22 cellular contexts compared by ENCODE assay signal in the genomic region with DNA sequence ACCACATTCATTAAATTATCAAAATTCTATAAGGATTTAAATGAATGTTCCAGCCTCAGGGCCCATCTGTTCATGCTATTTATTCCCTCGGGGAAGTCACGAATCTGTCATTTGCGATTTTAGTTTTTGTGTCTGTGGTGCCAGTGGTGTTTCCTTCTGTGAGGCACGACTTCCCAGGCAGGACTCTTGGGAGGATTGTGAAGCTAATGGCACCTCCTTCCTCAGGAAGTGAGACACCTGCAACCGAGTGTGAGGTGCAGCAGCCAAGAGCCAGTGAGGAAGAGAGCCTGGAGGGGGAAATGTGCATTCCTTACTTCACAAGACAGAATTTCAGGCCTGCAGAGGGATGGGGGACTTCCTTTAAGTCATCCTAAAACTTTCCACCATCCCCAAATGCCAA. TPM values are rescaled to one million over a fixed set of nuclear protein-coding genes. Genes with fewer than 3 reads are reported as not detected.
DNase-seq lines count a peak whose midpoint lies in the region; ATAC-seq and TF ChIP-seq lines count a peak whose summit lies in the region.
"Had no signal": no experiment of that assay in that cellular context is flagged by ENCODE, and none has a peak within 500 bp of the region (broad histone marks: within the 10 kb centered on the region; RNA-seq: fewer than 3 reads in every experiment).

No MANE protein-coding gene starts in this region.

- no peak overlapping the region for H3K27ac ChIP-seq in BLaER1
- H3K27ac ChIP-seq: SJSA1 had no signal

- peak overlapping the region; percentile 48 for H3K4me2 ChIP-seq in BLaER1

- no peak overlapping the region for H3K4me3 Mint-ChIP-seq in natural killer cell
- H3K4me3 Mint-ChIP-seq in nephron progenitor cell: no peak overlapping the region
- H3K4me3 Mint-ChIP-seq: CD4-positive, alpha-beta T cell; T-cell had no signal

- ATAC-seq in natural killer cell: no peak
- ATAC-seq: T-cell had no signal

- H3K9me3 ChIP-seq in BLaER1: no peaks in the 10 kb centered on the region
- H3K9me3 ChIP-seq: MG63, SJSA1 had no signal

- no peak overlapping the region for H3K9ac ChIP-seq in BLaER1

- no peaks in the 10 kb centered on the region; the same call in 1 of the 2 replicates for H3K27me3 ChIP-seq in BLaER1
- H3K27me3 ChIP-seq: SJSA1 had no signal

- in situ Hi-C loops in GM13976 (cut with MboI; ENCODE audit: low sequenced_read_pairs, unreplicated experiment): no loop called here

- H3K4me1 Mint-ChIP-seq in natural killer cell: no peaks in the 10 kb centered on the region
- H3K4me1 Mint-ChIP-seq in nephron progenitor cell: no peaks in the 10 kb centered on the region
- H3K4me1 Mint-ChIP-seq: T-cell had no signal

- peak; percentile 18 for DNase-seq in GM12865 (ENCODE audit: low read depth)
- DNase-seq in NCI-H69 (lab: John Stamatoyannopoulos, UW): peak; percentile 70
- DNase-seq in inferior parietal cortex (ENCODE audit: extremely low spot score): peak; percentile 36
- DNase-seq in natural killer cell: no peak
- DNase-seq in nephron progenitor cell: no peak
- DNase-seq in GM13976 (ENCODE audit: low spot score): no peak
- DNase-seq: CD4-positive, alpha-beta T cell; COR-L47; DMS79 treated with DMSO at 0.1 percent for 48 hours; IMR-90; KG1; MG63; NCI-H1105 treated with DMSO at 0.1 percent for 48 hours; NCI-H345; NCI-H510A treated with DMSO at 0.1 percent for 48 hours; NCI-H774; Right ventricle myocardium superior; RPMI8226; T-cell had no signal

- no peaks in the 10 kb centered on the region for H3K36me3 Mint-ChIP-seq in natural killer cell
- no peaks in the 10 kb centered on the region for H3K36me3 Mint-ChIP-seq in nephron progenitor cell (ENCODE audit: low read depth)
- H3K36me3 Mint-ChIP-seq: T-cell had no signal

- H4K20me1 ChIP-seq in BLaER1: no peaks in the 10 kb centered on the region

- H3K36me3 ChIP-seq in BLaER1: no peaks in the 10 kb centered on the region
- H3K36me3 ChIP-seq: MG63, SJSA1 had no signal

- intact Hi-C loops in natural killer cell (cut with micrococcal nuclease): no loop called here

- H3K4me3 ChIP-seq in BLaER1 (no peak overlapping the region), GM12865 (ENCODE audit: low read depth, low read length) (no peak overlapping the region)
- H3K4me3 ChIP-seq: MG63, SJSA1 had no signal

- peaks cover 9% of the 10 kb centered on the region for H3K4me1 ChIP-seq in BLaER1
- H3K4me1 ChIP-seq: SJSA1 had no signal

- H3K9me3 Mint-ChIP-seq in natural killer cell: no peaks in the 10 kb centered on the region
- peaks cover 5% of the 10 kb centered on the region for H3K9me3 Mint-ChIP-seq in nephron progenitor cell
- H3K9me3 Mint-ChIP-seq: CD4-positive, alpha-beta T cell; T-cell had no signal

- H3K27me3 Mint-ChIP-seq in natural killer cell (ENCODE audit: low read depth in 2 of 2): peaks cover 12 to 36% of the 10 kb centered on the region in 2 donors
- peaks cover 13% of the 10 kb centered on the region for H3K27me3 Mint-ChIP-seq in nephron progenitor cell (ENCODE audit: low read depth, poor library complexity)

- H3K27ac Mint-ChIP-seq in natural killer cell (no peak overlapping the region), nephron progenitor cell (no peak overlapping the region)
- H3K27ac Mint-ChIP-seq: CD4-positive, alpha-beta T cell; T-cell had no signal

- TF ChIP-seq CTCF in GM12865 (IDR thresholded peaks at IDR 0.05; ENCODE audit: insufficient read depth, low read depth, low read length, missing control alignments): no peak
- no peak for TF ChIP-seq CTCF in natural killer cell (IDR thresholded peaks at IDR 0.05)
- TF ChIP-seq CTCF in nephron progenitor cell (IDR thresholded peaks at IDR 0.05): no peak
- TF ChIP-seq CTCF in GM13976 (IDR thresholded peaks at IDR 0.05; ENCODE audit: borderline replicate concordance, control extremely low read depth, extremely low read depth, insufficient read depth, missing control alignments): no peak

RNA-seq across cellular contexts. Expression of gene SV2B, which starts 24.1 kb away (rescaled TPM):
- not detected for total RNA-seq in natural killer cell
- total RNA-seq: A172; CD4-positive, alpha-beta T cell; IMR-90; SJSA1 had no signal

Comparison
In these comparisons a context has a peak if more than half of its experiments do, and no peak if none do; other contexts are left out.
1. DNase-seq: peak in GM12865 (single experiment), NCI-H69 (single experiment) and inferior parietal cortex (single experiment); none in natural killer cell (single experiment), nephron progenitor cell (single experiment) and GM13976 (single experiment).